In genomic region chr16:79662673-79663313, GRCh38 we compare ENCODE assay signal across 1 cellular context.
TF ChIP-seq lines count a peak whose summit lies in the region.

No MANE protein-coding gene starts in this region.

TF ChIP-seq in GM23338, 12 proteins besides CTCF, POLR2A, EP300 and RAD21 (continued from another document):
- no peak for TF ChIP-seq REST (IDR thresholded peaks at IDR 0.05; ENCODE audit: unreplicated experiment)
TF ChIP-seq in GM23338: peak in this region for 0.
